8 cellular contexts compared by ENCODE assay signal in genomic region chr11:13277719-13278619, GRCh38. TPM values are rescaled to one million over a fixed set of nuclear protein-coding genes. Genes with fewer than 3 reads are reported as not detected.
A peak's percentile ranks its signal among the peaks of the same experiment; 100 is the strongest.
DNase-seq lines count a peak whose midpoint lies in the region; ATAC-seq, FAIRE-seq and TF ChIP-seq lines count a peak whose summit lies in the region.

Gene BMAL1 (plus strand): TSS chr11:13277790. CDS start chr11:13354309, 76,519 bp downstream.

- peak; percentile 71 for TF ChIP-seq POLR2A in GM12878 (IDR thresholded peaks at IDR 0.05; ENCODE audit: low read depth, low read length)

- ATAC-seq in GM19035 (IDR thresholded peaks at IDR 0.05; ENCODE audit: unreplicated experiment) (peak; percentile 29), HG03175 (IDR thresholded peaks at IDR 0.05; ENCODE audit: unreplicated experiment) (peak; percentile 27), GM12878 (peak; percentile 41)

- FAIRE-seq in GM12878 (lab: Jason Lieb, UNC): no peak

- peaks cover 0 to 6% of the 10 kb centered on the region in 2 experiments; a peak in 1 of 4 replicates for H3K27me3 ChIP-seq in GM12878 (replicated peaks in 1 of 2; ENCODE audit: control insufficient read depth in 2 of 2, insufficient read depth in 2 of 2, low read length in 1 of 2)

- DNase-seq in AG20443 (ENCODE audit: low spot score) (peak; percentile 67), T-helper 22 cell (ENCODE audit: low read depth) (peak; percentile 36), GM12878 (ENCODE audit: low read depth, low spot score) (no peak), iPS-NIHi11 (ENCODE audit: low spot score) (peak; percentile 37), middle frontal gyrus (ENCODE audit: extremely low spot score, low spot score) (no peak)
- peak; percentile 28 to 41 for DNase-seq in stimulated activated CD4-positive, alpha-beta T cell treated with anti-CD3 and anti-CD28 coated beads, Interleukin-12 subunit alpha, Interleukin-12 subunit beta, amount 100 ng/mL, for 24 hours (ENCODE audit: low read depth in 2 of 2)

- H3K4me2 ChIP-seq in GM12878 (ENCODE audit: control insufficient read depth, insufficient read depth): peak within 1 kb of the TSS; percentile 99

- no peaks in the 10 kb centered on the region for H3K9me3 ChIP-seq in GM12878 (replicated peaks; ENCODE audit: control insufficient read depth, insufficient read depth, low read length)

- no peaks in the 10 kb centered on the region; a peak in 1 of 4 replicates for H3K36me3 ChIP-seq in GM12878 (ENCODE audit: control insufficient read depth in 2 of 2, insufficient read depth in 2 of 2, low read length in 1 of 2)

- RAD21 ChIA-PET in GM12878 (lab: Charles Lee; ENCODE audit: unreplicated experiment): interaction anchor here (1.0 to 3.4 kb wide), 10 partner anchors 10 to 314 kb away, joined by 3 to 52 read pairs (median 6); no protein-coding TSS in a partner anchor

- H3K27ac ChIP-seq in GM12878 (ENCODE audit: control insufficient read depth, insufficient read depth): peak within 1 kb of the TSS; percentile 85

- peaks cover 2% of the 10 kb centered on the region; the same call in 1 of the 2 replicates for H3K4me1 ChIP-seq in GM12878 (ENCODE audit: control insufficient read depth, insufficient read depth, low read length)

- H2AFZ ChIP-seq in GM12878 (ENCODE audit: control insufficient read depth, low read depth, low read length): peak within 1 kb of the TSS; percentile 91

- H3K4me3 ChIP-seq in GM12878: peak within 1 kb of the TSS; percentile 90

- SMC1A ChIA-PET in GM12878 (lab: Charles Lee; ENCODE audit: uncharacterized antibody, unreplicated experiment): interaction anchor here (0.8 to 3.4 kb wide), 9 partner anchors 10 to 66 kb away, joined by 3 to 77 read pairs (median 22); no protein-coding TSS in a partner anchor

- WGBS in GM12878 (ENCODE audit: insufficient coverage, insufficient replicate concordance, low lambda C conversion rate, missing lambda C conversion rate): 2% methylated on average over 51 of the region's 101 CpGs

- peaks cover 40% of the 10 kb centered on the region for H3K79me2 ChIP-seq in GM12878 (ENCODE audit: control insufficient read depth, insufficient read depth, low read length)

- no TSS peak for BruUV-seq in GM12878 (replicated peaks; lab: Mats Ljungman, UMichigan)

- H4K20me1 ChIP-seq in GM12878 (ENCODE audit: control insufficient read depth, insufficient read depth): no peaks in the 10 kb centered on the region

- CTCF ChIA-PET in GM12878 (lab: Yijun Ruan, JAX): interaction anchor here (0.9 to 4.2 kb wide), 14 partner anchors 10 to 188 kb away, joined by 3 to 69 read pairs (median 6); no protein-coding TSS in a partner anchor

- no peak for TF ChIP-seq RAD21 in GM12878 (IDR thresholded peaks at IDR 0.05; ENCODE audit: insufficient read depth, low read depth, low read length)

- POLR2A ChIA-PET in GM12878 (lab: Charles Lee): interaction anchor here (0.6 to 3.3 kb wide), 12 partner anchors 8 to 60 kb away, joined by 3 to 28 read pairs (median 6); no protein-coding TSS in a partner anchor

- no peak for TF ChIP-seq CTCF in GM12878 (IDR thresholded peaks at IDR 0.05 in 2 of 3, conservative IDR thresholded peaks at IDR 0.05 in 1 of 3; ENCODE audit: control insufficient read depth in 2 of 3, extremely low read depth in 1 of 3, insufficient read depth in 1 of 3, low read depth in 3 of 3, low read length in 3 of 3)

- in situ Hi-C loops in GM12878 (cut with MboI): no loop called here

- no peak for TF ChIP-seq EP300 in GM12878 (IDR thresholded peaks at IDR 0.05; ENCODE audit: borderline replicate concordance in 1 of 2, control insufficient read depth in 1 of 2, low read depth in 2 of 2, low read length in 2 of 2)

- intact Hi-C loops in GM12878 (cut with micrococcal nuclease; ENCODE audit: unreplicated experiment): loop anchor here (2.0 kb wide), 2 partner anchors 39 to 57 kb away; no protein-coding TSS in a partner anchor

- H3K9ac ChIP-seq in GM12878 (ENCODE audit: control insufficient read depth, insufficient read depth, low read length): peak within 1 kb of the TSS; percentile 88

TF ChIP-seq in GM12878, 131 proteins besides CTCF, POLR2A, EP300 and RAD21 (continues in another document):
- TF ChIP-seq POLR2AphosphoS2 (IDR thresholded peaks at IDR 0.05; ENCODE audit: low read depth, low read length) (no peak), CHD2 (IDR thresholded peaks at IDR 0.05; ENCODE audit: borderline replicate concordance, low read depth, low read length) (peak; percentile 28; the same call in 1 of the 2 replicates), PAX5 (IDR thresholded peaks at IDR 0.05; ENCODE audit: borderline replicate concordance, low read depth, low read length) (peak; percentile 6; the same call in 1 of the 2 replicates), IKZF2 (IDR thresholded peaks at IDR 0.05) (0 out of 4 replicates have a peak, but pooled peaks have one; percentile 29 to 34), MLLT1 (IDR thresholded peaks at IDR 0.05) (no peak), DPF2 (IDR thresholded peaks at IDR 0.05) (peak; percentile 72), SMARCA5 (IDR thresholded peaks at IDR 0.05) (peak; percentile 84), BCL11A (IDR thresholded peaks at IDR 0.05; ENCODE audit: low read depth, low read length) (no peak), CBX5 (IDR thresholded peaks at IDR 0.05; ENCODE audit: low read depth) (no peak), SREBF1 (IDR thresholded peaks at IDR 0.05; ENCODE audit: low read length) (no peak), SPI1 (IDR thresholded peaks at IDR 0.05; ENCODE audit: borderline replicate concordance, insufficient read depth, low read depth, low read length) (peak; percentile 70; the same call in 1 of the 2 replicates), KAT2A (conservative IDR thresholded peaks at IDR 0.05; ENCODE audit: control insufficient read depth, low read depth, low read length) (no peak), NR2F1 (conservative IDR thresholded peaks at IDR 0.05) (peak; percentile 74), NKRF (conservative IDR thresholded peaks at IDR 0.05) (peak; percentile 90), TAF1 (IDR thresholded peaks at IDR 0.05; ENCODE audit: borderline replicate concordance, low read depth, low read length) (no peak), NR2C1 (IDR thresholded peaks at IDR 0.05) (0 out of 2 replicates have a peak, but pooled peaks have one; percentile 21), ZNF207 (IDR thresholded peaks at IDR 0.05; ENCODE audit: borderline replicate concordance) (peak; percentile 82), IKZF1 (conservative IDR thresholded peaks at IDR 0.05) (peak; percentile 92), POLR2AphosphoS5 (IDR thresholded peaks at IDR 0.05; ENCODE audit: low read length) (peak; percentile 36; the same call in 1 of the 2 replicates), EZH2 (IDR thresholded peaks at IDR 0.05; ENCODE audit: borderline replicate concordance, control insufficient read depth, low read depth, low read length) (no peak), GATAD2B (conservative IDR thresholded peaks at IDR 0.05; ENCODE audit: low read depth) (peak; percentile 94; the same call in 1 of the 2 replicates)

RNA-seq across cellular contexts. Expression of gene BMAL1, which starts in this region (rescaled TPM):
- 66.1 and 72.4 TPM in 2 replicates for total RNA-seq in GM12878 (2013; cell fraction: nucleolus; rRNA removed)
- total RNA-seq in GM12878 (2014; rRNA removed) (11.3 and 13.0 TPM in 2 replicates), GM12878 (2014; rRNA removed; fragmentation: Illumina TruSeq; extraction: Trizol) (13.8 and 15.4 TPM in 2 replicates), GM12878 (2021) (11.6 and 13.4 TPM in 2 replicates)
- 18.1 TPM for polyA plus RNA-seq in GM12878 (2011; ENCODE audit: low read depth)
- polyA plus RNA-seq in GM12878 (2011; rRNA removed) (40.6 and 48.9 TPM in 2 replicates), GM12878 (2014; fragmentation: Illumina TruSeq; extraction: Trizol) (16.1 and 23.7 TPM in 2 replicates), GM12878 (2014; fragmentation: Nextera tagmentation; extraction: Ambion mirVana) (1 to 10 TPM; 3.5 to 4.6 TPM), GM12878 (2014; rRNA removed) (15.4 and 17.5 TPM in 2 replicates), GM12878 (2016; fragmentation: Nextera tagmentation; extraction: Ambion mirVana) (10 to 100 TPM; 12.0 to 14.2 TPM)
- 15.6 and 17.6 TPM in 2 replicates for polyA plus RNA-seq in GM12878 (2011; cell fraction: cytosol; rRNA removed)
- polyA plus RNA-seq in GM12878 (2011; cell fraction: nucleus; rRNA removed): 119 and 146 TPM in 2 replicates
- 7.4 and 7.7 TPM in 2 replicates for polyA plus RNA-seq in GM12878 (2012)
- polyA minus RNA-seq in GM12878 (2011; rRNA and poly(A)+ RNA removed): 37.3 and 46.3 TPM in 2 replicates
- 15.2 and 16.0 TPM in 2 replicates for polyA minus RNA-seq in GM12878 (2011; cell fraction: cytosol; rRNA and poly(A)+ RNA removed)
- 55.7 and 73.1 TPM in 2 replicates for polyA minus RNA-seq in GM12878 (2011; cell fraction: nucleus; rRNA and poly(A)+ RNA removed)

Comparison
In these comparisons a context has a peak if more than half of its experiments do, and no peak if none do; other contexts are left out.
1. DNase-seq: peak in AG20443 (single experiment), T-helper 22 cell (single experiment), iPS-NIHi11 (single experiment) and stimulated activated CD4-positive, alpha-beta T cell treated with anti-CD3 and anti-CD28 coated beads, Interleukin-12 subunit alpha, Interleukin-12 subunit beta, amount 100 ng/mL, for 24 hours (2 of 2); none in GM12878 (single experiment) and middle frontal gyrus (single experiment).
2. Peak in every context shown above with its lines, with median percentiles within 50 percentile points of each other: ATAC-seq.